ENCODE assay signal across 9 cellular contexts in the genomic region with DNA sequence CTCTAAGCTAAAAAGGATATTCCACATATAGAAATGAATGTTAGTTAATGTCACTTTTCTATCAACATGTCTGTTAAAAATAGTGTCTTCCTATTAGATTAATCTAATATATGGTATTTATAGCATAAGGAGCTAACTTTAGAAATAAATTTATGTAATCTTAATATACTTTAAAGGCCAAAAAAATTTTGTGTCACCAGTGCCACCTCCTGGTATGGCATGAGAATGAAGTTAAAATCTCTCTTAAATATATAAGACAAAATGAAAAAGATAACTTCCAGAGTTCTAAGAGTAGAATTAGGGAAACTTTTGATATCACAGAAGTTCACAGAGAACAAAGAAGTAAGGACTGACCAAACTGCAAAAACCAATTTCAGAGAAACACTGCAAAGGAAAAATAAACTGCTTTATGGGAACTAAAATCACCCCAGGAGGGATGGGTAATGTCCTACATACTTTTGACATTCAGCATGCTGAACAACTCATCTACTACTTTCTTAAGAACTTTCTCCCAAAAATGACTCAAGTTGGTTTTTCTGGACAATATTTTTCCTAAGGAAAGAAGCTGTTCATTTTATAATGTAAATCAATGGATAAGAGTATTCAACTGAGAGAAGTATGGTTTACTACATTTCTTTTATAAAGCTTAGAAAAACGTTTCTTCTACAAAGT.
DNase-seq lines count a peak whose midpoint lies in the region; ATAC-seq, FAIRE-seq and TF ChIP-seq lines count a peak whose summit lies in the region.
"Had no signal": no experiment of that assay in that cellular context is flagged by ENCODE, and none has a peak within 500 bp of the region (broad histone marks: within the 10 kb centered on the region; RNA-seq: fewer than 3 reads in every experiment).

No MANE protein-coding gene starts in this region.

- POLR2A ChIA-PET in CD4-positive, alpha-beta T cell (lab: Charles Lee): interaction anchor here (0.9 to 1.7 kb wide), 3 partner anchors 10 to 83 kb away, joined by 3 to 5 read pairs (median 4); no protein-coding TSS in a partner anchor
- POLR2A ChIA-PET in K562 (lab: Yijun Ruan, JAX): interaction anchor here (0.5 to 1.0 kb wide), 3 partner anchors 9 to 14 kb away, joined by 3 read pairs; no protein-coding TSS in a partner anchor

- H3K4me1 Mint-ChIP-seq in CD4-positive, alpha-beta T cell (ENCODE audit: low read depth): no peaks in the 10 kb centered on the region

- intact Hi-C loops in CD4-positive, alpha-beta T cell (cut with DNase I, micrococcal nuclease): loop anchor here (1.0 to 2.0 kb wide), 3 partner anchors 79 to 450 kb away; no protein-coding TSS in a partner anchor
- intact Hi-C loops in K562 (cut with micrococcal nuclease): loop anchor here (1.0 kb wide), 1 partner anchor 82 kb away; no protein-coding TSS in a partner anchor
- intact Hi-C loops in kidney (cut with DNase I): no loop called here

- peak; percentile 59 for TF ChIP-seq CTCF in CD4-positive, alpha-beta T cell (IDR thresholded peaks at IDR 0.05)
- peak in 2 of 3 experiments; percentile 59 to 73; a peak in 3 of 6 replicates for TF ChIP-seq CTCF in K562 (IDR thresholded peaks at IDR 0.05 in 2 of 3, conservative IDR thresholded peaks at IDR 0.05 in 1 of 3; ENCODE audit: insufficient read depth in 2 of 3, low read depth in 1 of 3, low read length in 3 of 3)
- peak; percentile 26 for TF ChIP-seq CTCF in lung (IDR thresholded peaks at IDR 0.05; ENCODE audit: control extremely low read depth, extremely low read depth)
- no peak for TF ChIP-seq CTCF in kidney (IDR thresholded peaks at IDR 0.05; ENCODE audit: borderline replicate concordance, extremely low read depth, insufficient read depth)

- no peak overlapping the region for H3K27ac ChIP-seq in CD4-positive, alpha-beta T cell (ENCODE audit: low read depth, low read length)
- H3K27ac ChIP-seq in K562 (ENCODE audit: extremely low read depth, low read depth, low read length): no peak overlapping the region
- no peak overlapping the region for H3K27ac ChIP-seq in lung (ENCODE audit: low read depth in 1 of 2, low read length in 1 of 2)
- no peak overlapping the region for H3K27ac ChIP-seq in kidney (ENCODE audit: low read depth in 2 of 2, low read length in 2 of 2)

- DNase-seq in CD4-positive, alpha-beta T cell: no peak
- peak; percentile 20 for DNase-seq in KG1 (lab: John Stamatoyannopoulos, UW)
- peak in 1 of 4 experiments; percentile 33 for DNase-seq in K562 (ENCODE audit: extremely low read depth in 1 of 4, low spot score in 3 of 4)
- DNase-seq in lung (ENCODE audit: low spot score): no peak
- no peak for DNase-seq in kidney
- no peak for DNase-seq in SKM-1 treated with dmso at 0.1 percent for 144 hours (lab: John Stamatoyannopoulos, UW; ENCODE audit: unreplicated experiment)
- no peak for DNase-seq in NCI-H69 (lab: John Stamatoyannopoulos, UW)

- H3K36me3 ChIP-seq in K562 (ENCODE audit: control insufficient read depth, insufficient read depth, low read length) (peaks cover 83% of the 10 kb centered on the region), lung (ENCODE audit: control insufficient read depth in 2 of 2, insufficient read depth in 2 of 2, low read length in 2 of 2) (peaks cover 8 to 11% of the 10 kb centered on the region in 2 donors), kidney (ENCODE audit: control insufficient read depth in 1 of 2, insufficient read depth in 2 of 2, low read length in 2 of 2) (peaks cover 8 to 33% of the 10 kb centered on the region in 2 donors)

- peaks cover 78% of the 10 kb centered on the region for H3K36me3 Mint-ChIP-seq in CD4-positive, alpha-beta T cell (ENCODE audit: low read depth)

- no peaks in the 10 kb centered on the region for H4K20me1 ChIP-seq in K562 (replicated peaks; ENCODE audit: control insufficient read depth, insufficient read depth, low read length)

- H3K4me1 ChIP-seq in K562 (replicated peaks in 1 of 2; ENCODE audit: control insufficient read depth in 2 of 2, insufficient read depth in 2 of 2, low read length in 2 of 2): no peaks in the 10 kb centered on the region
- H3K4me1 ChIP-seq in lung (ENCODE audit: control insufficient read depth in 2 of 2, insufficient read depth in 2 of 2, low read length in 2 of 2): no peaks in the 10 kb centered on the region
- H3K4me1 ChIP-seq in kidney (ENCODE audit: control insufficient read depth in 1 of 2, insufficient read depth in 1 of 2, low read depth in 1 of 2, low read length in 2 of 2): no peaks in the 10 kb centered on the region

- FAIRE-seq in K562 (lab: Jason Lieb, UNC) (no peak), kidney (lab: Jason Lieb, UNC) (no peak)
- FAIRE-seq: H1 had no signal

- peak; percentile 41 for ATAC-seq in CD4-positive, alpha-beta T cell (ENCODE audit: poor library complexity)
- peak; percentile 66 for ATAC-seq in K562
- ATAC-seq in lung (ENCODE audit: insufficient read depth, low FRiP score): no peak
- no peak for ATAC-seq in activated CD4-positive, CD25-positive, alpha-beta regulatory T cell treated with anti-CD3 and anti-CD28 coated beads, Interleukin-2, amount 50 U/mL, for 24 hours

- H3K27ac Mint-ChIP-seq in CD4-positive, alpha-beta T cell: no peak overlapping the region

- in situ Hi-C loops in K562 (cut with MboI): no loop called here

- H2AFZ ChIP-seq in K562 (ENCODE audit: low read depth, low read length): no peak overlapping the region

- no peak overlapping the region for H3K4me3 Mint-ChIP-seq in CD4-positive, alpha-beta T cell

- no peaks in the 10 kb centered on the region for H3K9me1 ChIP-seq in K562 (ENCODE audit: control insufficient read depth, insufficient read depth, low read length)

- TF ChIP-seq EP300 in K562 (IDR thresholded peaks at IDR 0.05; ENCODE audit: low read length): no peak

- 15% methylated on average over 1 of the region's 1 CpG for WGBS in K562 (ENCODE audit: insufficient coverage, low coverage, missing lambda C conversion rate)
- WGBS in lung, 2 donors: 77 to 81% methylated on average over 1 of the region's 1 CpG

- H3K79me2 ChIP-seq in K562 (ENCODE audit: control insufficient read depth, insufficient read depth, low read length): no peaks in the 10 kb centered on the region; the same call in 2 of the 3 replicates

- no peaks in the 10 kb centered on the region for H3K9me3 Mint-ChIP-seq in CD4-positive, alpha-beta T cell

- TF ChIP-seq RAD21 in K562 (CRISPR knock-in tag; conservative IDR thresholded peaks at IDR 0.05 in 1 of 2, IDR thresholded peaks at IDR 0.05 in 1 of 2): peak; percentile 62 to 77

- no peaks in the 10 kb centered on the region for H3K27me3 Mint-ChIP-seq in CD4-positive, alpha-beta T cell

- no TSS peak for BruUV-seq in K562 (replicated peaks; lab: Mats Ljungman, UMichigan)

- CTCF ChIA-PET in CD4-positive, alpha-beta T cell (lab: Charles Lee): interaction anchor here (1.0 to 1.6 kb wide), 7 partner anchors 10 to 145 kb away, joined by 3 to 7 read pairs (median 4); a partner anchor contains a TSS
- CTCF ChIA-PET in K562 (lab: Yijun Ruan, JAX; ENCODE audit: low intra/inter-chr PET ratio): interaction anchor here (0.6 to 6.2 kb wide), 4 partner anchors 47 to 130 kb away, joined by 3 to 68 read pairs (median 4); no protein-coding TSS in a partner anchor

- no peak for TF ChIP-seq POLR2A in K562 (conservative IDR thresholded peaks at IDR 0.05)

- no peaks in the 10 kb centered on the region for H3K27me3 ChIP-seq in CD4-positive, alpha-beta T cell (ENCODE audit: control insufficient read depth, insufficient read depth, low read length)
- no peaks in the 10 kb centered on the region for H3K27me3 ChIP-seq in K562 (ENCODE audit: control insufficient read depth in 2 of 2, insufficient read depth in 2 of 2, low read length in 2 of 2)
- no peaks in the 10 kb centered on the region for H3K27me3 ChIP-seq in lung (ENCODE audit: control insufficient read depth, insufficient read depth)

- H3K9ac ChIP-seq in K562 (ENCODE audit: insufficient read depth in 1 of 2, low read depth in 2 of 2, low read length in 2 of 2): no peak overlapping the region
- no peak overlapping the region for H3K9ac ChIP-seq in kidney (ENCODE audit: low read length in 2 of 2)

- H3K4me3 ChIP-seq in K562 (no peak overlapping the region), lung (no peak overlapping the region), kidney (ENCODE audit: low read length in 2 of 2) (no peak overlapping the region)

- no peak overlapping the region for H3K4me2 ChIP-seq in K562 (ENCODE audit: insufficient read depth, low read length)

- H3K9me3 ChIP-seq in CD4-positive, alpha-beta T cell (ENCODE audit: control insufficient read depth, low read length): no peaks in the 10 kb centered on the region
- no peaks in the 10 kb centered on the region for H3K9me3 ChIP-seq in K562 (replicated peaks; ENCODE audit: control insufficient read depth, insufficient read depth, low read depth, low read length)
- no peaks in the 10 kb centered on the region for H3K9me3 ChIP-seq in lung (ENCODE audit: control insufficient read depth in 2 of 2, insufficient read depth in 1 of 2, low read length in 1 of 2)
- H3K9me3 ChIP-seq in kidney (ENCODE audit: control insufficient read depth in 1 of 2, low read length in 2 of 2): no peaks in the 10 kb centered on the region

TF ChIP-seq in K562, 482 proteins besides CTCF, POLR2A, EP300 and RAD21 (continues in another document):
- TF ChIP-seq, protein P1, sequence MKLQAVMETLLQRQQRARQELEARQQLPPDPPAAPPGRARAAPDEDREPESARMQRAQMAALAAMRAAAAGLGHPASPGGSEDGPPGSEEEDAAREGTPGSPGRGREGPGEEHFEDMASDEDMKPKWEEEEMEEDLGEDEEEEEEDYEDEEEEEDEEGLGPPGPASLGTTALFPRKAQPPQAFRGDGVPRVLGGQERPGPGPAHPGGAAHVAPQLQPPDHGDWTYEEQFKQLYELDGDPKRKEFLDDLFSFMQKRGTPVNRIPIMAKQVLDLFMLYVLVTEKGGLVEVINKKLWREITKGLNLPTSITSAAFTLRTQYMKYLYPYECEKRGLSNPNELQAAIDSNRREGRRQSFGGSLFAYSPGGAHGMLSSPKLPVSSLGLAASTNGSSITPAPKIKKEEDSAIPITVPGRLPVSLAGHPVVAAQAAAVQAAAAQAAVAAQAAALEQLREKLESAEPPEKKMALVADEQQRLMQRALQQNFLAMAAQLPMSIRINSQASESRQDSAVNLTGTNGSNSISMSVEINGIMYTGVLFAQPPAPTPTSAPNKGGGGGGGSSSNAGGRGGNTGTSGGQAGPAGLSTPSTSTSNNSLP (IDR thresholded peaks at IDR 0.05; ENCODE audit: borderline replicate concordance, low read depth, low read length): peak; percentile 68; the same call in 1 of the 2 replicates
- TF ChIP-seq NBN (IDR thresholded peaks at IDR 0.05; ENCODE audit: low read depth) (no peak), NONO (IDR thresholded peaks at IDR 0.05; ENCODE audit: low read depth in 2 of 2, low read length in 1 of 2) (no peak), ZNF766 (CRISPR knock-in tag; conservative IDR thresholded peaks at IDR 0.05) (no peak), KDM1A (IDR thresholded peaks at IDR 0.05) (no peak), TCF7 (IDR thresholded peaks at IDR 0.05; ENCODE audit: borderline replicate concordance) (no peak)

Comparison
In these comparisons a context has a peak if more than half of its experiments do, and no peak if none do; other contexts are left out.
1. ATAC-seq: peak in CD4-positive, alpha-beta T cell (single experiment) and K562 (single experiment); none in lung (single experiment) and activated CD4-positive, CD25-positive, alpha-beta regulatory T cell treated with anti-CD3 and anti-CD28 coated beads, Interleukin-2, amount 50 U/mL, for 24 hours (0 of 2).